In the genomic region with DNA sequence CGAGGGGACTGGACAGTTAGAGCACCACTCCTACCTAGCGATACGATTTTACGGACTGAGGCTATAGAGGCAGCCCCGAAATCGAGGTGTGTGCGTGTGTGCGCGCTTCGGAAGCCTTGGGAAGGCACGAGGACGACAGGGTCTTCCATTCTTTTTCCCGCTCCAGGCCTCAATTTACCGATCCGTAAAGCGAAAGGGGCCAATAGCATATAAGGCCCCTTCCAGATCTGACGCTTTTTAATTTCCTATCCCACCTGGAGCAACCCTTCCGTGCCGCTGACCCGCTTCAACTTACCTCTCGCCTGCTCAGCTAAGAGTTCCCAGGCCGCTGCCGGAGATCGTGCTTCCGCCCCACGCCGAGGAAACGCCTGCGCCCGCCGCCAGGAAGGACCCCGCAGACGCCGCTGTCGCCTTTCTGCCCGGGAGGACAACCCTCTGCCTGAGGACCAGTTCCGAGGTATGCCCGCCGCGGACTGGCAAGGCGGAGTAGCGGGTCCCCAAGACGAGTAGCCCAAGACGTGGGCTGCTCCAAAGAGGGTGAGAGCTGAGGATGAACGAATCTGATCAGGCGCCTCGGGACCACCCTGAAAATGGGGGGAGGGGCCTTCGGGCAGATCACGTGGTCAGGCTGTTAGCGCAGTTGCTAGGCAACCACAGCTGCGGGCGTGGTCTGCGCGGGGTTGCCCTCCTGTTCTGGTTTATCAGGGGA, we compare ENCODE assay signal across 1 cellular context.
A peak's percentile ranks its signal among the peaks of the same experiment; 100 is the strongest.
TF ChIP-seq lines count a peak whose summit lies in the region.

Gene EFTUD2, minus strand, starts transcription at position 372 of the 709 bp plus-strand sequence. CDS start 4,924 bp downstream, outside the sequence.

TF ChIP-seq in HepG2, 621 proteins besides CTCF, POLR2A, EP300 and RAD21 (continued from another document and continues in another):
- TF ChIP-seq GMEB1 (CRISPR knock-in tag; IDR thresholded peaks at IDR 0.05; ENCODE audit: borderline replicate concordance) = peak; percentile 98
- TF ChIP-seq ZNF564 (CRISPR knock-in tag; IDR thresholded peaks at IDR 0.05) = peak; percentile 75; the same call in 1 of the 2 replicates
- TF ChIP-seq ZNF816 (CRISPR knock-in tag; IDR thresholded peaks at IDR 0.05; ENCODE audit: borderline replicate concordance) = no peak
- TF ChIP-seq THYN1 (CRISPR knock-in tag; IDR thresholded peaks at IDR 0.05; ENCODE audit: borderline replicate concordance, low read depth) = no peak
- peak; percentile 70; the same call in 1 of the 2 replicates for TF ChIP-seq ZNF292 (CRISPR knock-in tag; IDR thresholded peaks at IDR 0.05; ENCODE audit: borderline replicate concordance, low read depth)
- TF ChIP-seq PHF20 (CRISPR knock-in tag; IDR thresholded peaks at IDR 0.05) = peak; percentile 100
- TF ChIP-seq, protein P1, sequence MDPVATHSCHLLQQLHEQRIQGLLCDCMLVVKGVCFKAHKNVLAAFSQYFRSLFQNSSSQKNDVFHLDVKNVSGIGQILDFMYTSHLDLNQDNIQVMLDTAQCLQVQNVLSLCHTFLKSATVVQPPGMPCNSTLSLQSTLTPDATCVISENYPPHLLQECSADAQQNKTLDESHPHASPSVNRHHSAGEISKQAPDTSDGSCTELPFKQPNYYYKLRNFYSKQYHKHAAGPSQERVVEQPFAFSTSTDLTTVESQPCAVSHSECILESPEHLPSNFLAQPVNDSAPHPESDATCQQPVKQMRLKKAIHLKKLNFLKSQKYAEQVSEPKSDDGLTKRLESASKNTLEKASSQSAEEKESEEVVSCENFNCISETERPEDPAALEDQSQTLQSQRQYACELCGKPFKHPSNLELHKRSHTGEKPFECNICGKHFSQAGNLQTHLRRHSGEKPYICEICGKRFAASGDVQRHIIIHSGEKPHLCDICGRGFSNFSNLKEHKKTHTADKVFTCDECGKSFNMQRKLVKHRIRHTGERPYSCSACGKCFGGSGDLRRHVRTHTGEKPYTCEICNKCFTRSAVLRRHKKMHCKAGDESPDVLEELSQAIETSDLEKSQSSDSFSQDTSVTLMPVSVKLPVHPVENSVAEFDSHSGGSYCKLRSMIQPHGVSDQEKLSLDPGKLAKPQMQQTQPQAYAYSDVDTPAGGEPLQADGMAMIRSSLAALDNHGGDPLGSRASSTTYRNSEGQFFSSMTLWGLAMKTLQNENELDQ (CRISPR knock-in tag; IDR thresholded peaks at IDR 0.05; ENCODE audit: borderline replicate concordance) = peak; percentile 25; the same call in 1 of the 2 replicates
- TF ChIP-seq, protein P2, sequence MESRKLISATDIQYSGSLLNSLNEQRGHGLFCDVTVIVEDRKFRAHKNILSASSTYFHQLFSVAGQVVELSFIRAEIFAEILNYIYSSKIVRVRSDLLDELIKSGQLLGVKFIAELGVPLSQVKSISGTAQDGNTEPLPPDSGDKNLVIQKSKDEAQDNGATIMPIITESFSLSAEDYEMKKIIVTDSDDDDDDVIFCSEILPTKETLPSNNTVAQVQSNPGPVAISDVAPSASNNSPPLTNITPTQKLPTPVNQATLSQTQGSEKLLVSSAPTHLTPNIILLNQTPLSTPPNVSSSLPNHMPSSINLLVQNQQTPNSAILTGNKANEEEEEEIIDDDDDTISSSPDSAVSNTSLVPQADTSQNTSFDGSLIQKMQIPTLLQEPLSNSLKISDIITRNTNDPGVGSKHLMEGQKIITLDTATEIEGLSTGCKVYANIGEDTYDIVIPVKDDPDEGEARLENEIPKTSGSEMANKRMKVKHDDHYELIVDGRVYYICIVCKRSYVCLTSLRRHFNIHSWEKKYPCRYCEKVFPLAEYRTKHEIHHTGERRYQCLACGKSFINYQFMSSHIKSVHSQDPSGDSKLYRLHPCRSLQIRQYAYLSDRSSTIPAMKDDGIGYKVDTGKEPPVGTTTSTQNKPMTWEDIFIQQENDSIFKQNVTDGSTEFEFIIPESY (CRISPR knock-in tag; IDR thresholded peaks at IDR 0.05) = peak; percentile 61
- TF ChIP-seq NFIC (IDR thresholded peaks at IDR 0.05; ENCODE audit: low read length) = 0 out of 2 replicates have a peak, but pooled peaks have one; percentile 55
- TF ChIP-seq ZNF883 (CRISPR knock-in tag; IDR thresholded peaks at IDR 0.05; ENCODE audit: not compliant biosample characterization) = peak; percentile 97
- TF ChIP-seq TEAD2 (CRISPR knock-in tag; IDR thresholded peaks at IDR 0.05) = no peak; the same call in none of the 2 replicates
- peak; percentile 90; the same call in 1 of the 2 replicates for TF ChIP-seq ZNF639 (CRISPR knock-in tag; conservative IDR thresholded peaks at IDR 0.05)
- peak; percentile 97 for TF ChIP-seq ZNF772 (CRISPR knock-in tag; IDR thresholded peaks at IDR 0.05)
- TF ChIP-seq SMARCE1 (IDR thresholded peaks at IDR 0.05; ENCODE audit: borderline replicate concordance) = no peak
- peak; percentile 85 for TF ChIP-seq ZBTB44 (CRISPR knock-in tag; IDR thresholded peaks at IDR 0.05)
- peak; percentile 100 for TF ChIP-seq KMT2B (CRISPR knock-in tag; IDR thresholded peaks at IDR 0.05)
- peak; percentile 72; the same call in 1 of the 2 replicates for TF ChIP-seq ZNF678 (CRISPR knock-in tag; IDR thresholded peaks at IDR 0.05)
- peak; percentile 89 for TF ChIP-seq ZKSCAN8 (CRISPR knock-in tag; IDR thresholded peaks at IDR 0.05; ENCODE audit: borderline replicate concordance)
- TF ChIP-seq ZNF607 (CRISPR knock-in tag; IDR thresholded peaks at IDR 0.05; ENCODE audit: borderline replicate concordance) = peak; percentile 91; the same call in 1 of the 2 replicates
- TF ChIP-seq ZNF234 (CRISPR knock-in tag; conservative IDR thresholded peaks at IDR 0.05) = 0 out of 2 replicates have a peak, but pooled peaks have one; percentile 19
- peak; percentile 45; the same call in 1 of the 2 replicates for TF ChIP-seq ZBTB21 (CRISPR knock-in tag; IDR thresholded peaks at IDR 0.05)
- peak; percentile 90 for TF ChIP-seq NR2C2 (CRISPR knock-in tag; IDR thresholded peaks at IDR 0.05; ENCODE audit: borderline replicate concordance)
- peak; percentile 60 for TF ChIP-seq HNF4A (CRISPR knock-in tag; IDR thresholded peaks at IDR 0.05)
- TF ChIP-seq NFYC (CRISPR knock-in tag; IDR thresholded peaks at IDR 0.05) = peak; percentile 48; the same call in 1 of the 2 replicates
- peak; percentile 97 for TF ChIP-seq ZNF580 (CRISPR knock-in tag; IDR thresholded peaks at IDR 0.05; ENCODE audit: borderline replicate concordance, low read depth)
- peak; percentile 99 for TF ChIP-seq HNF1B (CRISPR knock-in tag; IDR thresholded peaks at IDR 0.05)
- no peak for TF ChIP-seq PCBP2 (optimal IDR thresholded peaks at IDR 0.05; ENCODE audit: low read depth, low read length, poor library complexity, severe bottlenecking)
- TF ChIP-seq ZNF562 (CRISPR knock-in tag; IDR thresholded peaks at IDR 0.05; ENCODE audit: borderline replicate concordance) = 0 out of 2 replicates have a peak, but pooled peaks have one; percentile 30
- peak; percentile 97; the same call in 1 of the 2 replicates for TF ChIP-seq ZNF383 (CRISPR knock-in tag; IDR thresholded peaks at IDR 0.05; ENCODE audit: borderline replicate concordance)
- TF ChIP-seq CENPT (CRISPR knock-in tag; IDR thresholded peaks at IDR 0.05; ENCODE audit: low read depth) = 0 out of 2 replicates have a peak, but pooled peaks have one; percentile 20
- TF ChIP-seq SIN3A (IDR thresholded peaks at IDR 0.05; ENCODE audit: borderline replicate concordance, low read depth, low read length) = peak; percentile 95
- no peak for TF ChIP-seq KIAA2018 (CRISPR knock-in tag; IDR thresholded peaks at IDR 0.05; ENCODE audit: borderline replicate concordance)
- TF ChIP-seq GPN1 (CRISPR knock-in tag; IDR thresholded peaks at IDR 0.05; ENCODE audit: borderline replicate concordance) = no peak
- no peak; the same call in 1 of the 2 replicates for TF ChIP-seq ZSCAN12 (CRISPR knock-in tag; IDR thresholded peaks at IDR 0.05)
- TF ChIP-seq CBFB (CRISPR knock-in tag; IDR thresholded peaks at IDR 0.05) = peak; percentile 95
- TF ChIP-seq CBX1 (IDR thresholded peaks at IDR 0.05; ENCODE audit: low read depth) = peak; percentile 74
